In genomic region chr19:47707135-47707925, GRCh38 we compare ENCODE assay signal across 8 cellular contexts. TPM values are rescaled to one million over a fixed set of nuclear protein-coding genes. Genes with fewer than 3 reads are reported as not detected.
DNase-seq lines count a peak whose midpoint lies in the region; ATAC-seq and TF ChIP-seq lines count a peak whose summit lies in the region.

No MANE protein-coding gene starts in this region.

- peaks cover 0 to under 1% (median 0%) of the 10 kb centered on the region in 4 donors for H3K36me3 ChIP-seq in right lobe of liver

- no peak overlapping the region for H3K27ac ChIP-seq in right lobe of liver

- no peaks in the 10 kb centered on the region for H3K9me3 ChIP-seq in right lobe of liver

- DNase-seq in AG08395 (ENCODE audit: low spot score), result peak; percentile 75
- DNase-seq in GM20000 (ENCODE audit: low spot score), result peak; percentile 84
- peak; percentile 63 for DNase-seq in NCI-H226
- DNase-seq in activated CD4-positive, alpha-beta T cell treated with anti-CD3 and anti-CD28 coated beads for 1 hour, result peak; percentile 60
- peak; percentile 80 for DNase-seq in cerebellar cortex (ENCODE audit: low spot score)
- DNase-seq in right lobe of liver, result peak; percentile 65 to 76 (median 72)
- DNase-seq in stimulated activated CD4-positive, alpha-beta T cell treated with anti-CD3 and anti-CD28 coated beads, TNF-alpha, amount 100 ng/mL, for 48 hours (ENCODE audit: low read depth in 3 of 3), result peak; percentile 67 to 76 (median 72)

- peak; percentile 70 for TF ChIP-seq CTCF in GM20000 (IDR thresholded peaks at IDR 0.05; ENCODE audit: extremely low read depth, missing control alignments)
- peak; percentile 71 to 79 (median 76) for TF ChIP-seq CTCF in right lobe of liver (IDR thresholded peaks at IDR 0.05)

- no peaks in the 10 kb centered on the region for H3K4me1 ChIP-seq in right lobe of liver

- ATAC-seq in right lobe of liver, result peak; percentile 90 to 93 (median 92)
- ATAC-seq in HG03025 (IDR thresholded peaks at IDR 0.05; ENCODE audit: low FRiP score, unreplicated experiment), result no peak

- H3K27me3 ChIP-seq in right lobe of liver, result no peaks in the 10 kb centered on the region

- no peak for TF ChIP-seq POLR2A in right lobe of liver (IDR thresholded peaks at IDR 0.05)

- intact Hi-C loops in right lobe of liver (cut with DNase I), result no loop called here

- WGBS in right lobe of liver (ENCODE audit: insufficient coverage, low coverage, low lambda C conversion rate, missing lambda C conversion rate), result 9% methylated on average over 22 of the region's 22 CpGs

- no peak overlapping the region for H3K4me3 ChIP-seq in right lobe of liver

RNA-seq across cellular contexts. Expression of gene EHD2, which starts 5.9 kb away (rescaled TPM):
- 10 to 100 TPM in 3 of 6 experiments, 1 to 10 TPM in 3; 3.6 to 20.2 (median 12.8) TPM for total RNA-seq in right lobe of liver

RNA-seq across cellular contexts. Expression of gene NOP53, which starts 38.0 kb away (rescaled TPM):
- 100 to 1,000 TPM in 1 of 6 experiments, 10 to 100 TPM in 5; 73.6 to 105 (median 79.4) TPM for total RNA-seq in right lobe of liver
